ENCODE assay signal across 8 cellular contexts in genomic region chr19:45528744-45529453, GRCh38. TPM values are rescaled to one million over a fixed set of nuclear protein-coding genes. Genes with fewer than 3 reads are reported as not detected.
DNase-seq lines count a peak whose midpoint lies in the region; ATAC-seq lines count a peak whose summit lies in the region.

No MANE protein-coding gene starts in this region.

- H3K9me3 Mint-ChIP-seq in activated CD8-positive, alpha-beta memory T cell treated with anti-CD3 and anti-CD28 coated beads, Interleukin-2, amount 10 ng/mL, durations not matched to agents 7 days and 5 days (ENCODE audit: low read depth) = peaks cover 12% of the 10 kb centered on the region
- H3K9me3 Mint-ChIP-seq in T-cell = peaks cover 0 to 4% (median 0%) of the 10 kb centered on the region in 3 donors

- no peak for DNase-seq in activated CD8-positive, alpha-beta memory T cell treated with anti-CD3 and anti-CD28 coated beads, Interleukin-2, amount 10 ng/mL, durations not matched to agents 7 days and 5 days
- DNase-seq in activated CD8-positive, alpha-beta memory T cell treated with anti-CD3 and anti-CD28 coated beads for 24 hours = no peak
- DNase-seq in T-cell (peak in 6 of 34 experiments; percentile 23 to 35 (median 27)), hippocampal formation (lab: John Stamatoyannopoulos, UW) (peak; percentile 12 to 32), retina (peak; percentile 77), GDM1 (lab: John Stamatoyannopoulos, UW) (no peak), OCI-M1 (lab: John Stamatoyannopoulos, UW) (no peak)

- peaks cover 40% of the 10 kb centered on the region for H3K36me3 Mint-ChIP-seq in activated CD8-positive, alpha-beta memory T cell treated with anti-CD3 and anti-CD28 coated beads, Interleukin-2, amount 10 ng/mL, durations not matched to agents 7 days and 5 days
- peaks cover 6% of the 10 kb centered on the region for H3K36me3 Mint-ChIP-seq in T-cell

- CTCF ChIA-PET in activated CD8-positive, alpha-beta memory T cell treated with anti-CD3 and anti-CD28 coated beads, Interleukin-2, amount 10 ng/mL, durations not matched to agents 7 days and 5 days (lab: Charles Lee) = no interaction called here
- CTCF ChIA-PET in T-cell (lab: Charles Lee) = no interaction called here

- H3K4me3 Mint-ChIP-seq in activated CD8-positive, alpha-beta memory T cell treated with anti-CD3 and anti-CD28 coated beads, Interleukin-2, amount 10 ng/mL, durations not matched to agents 7 days and 5 days = no peak overlapping the region
- H3K4me3 Mint-ChIP-seq in T-cell = peak overlapping the region in 2 of 3 donors; percentile 36 to 62

- POLR2A ChIA-PET in T-cell (lab: Charles Lee) = no interaction called here

- H3K4me1 Mint-ChIP-seq in activated CD8-positive, alpha-beta memory T cell treated with anti-CD3 and anti-CD28 coated beads, Interleukin-2, amount 10 ng/mL, durations not matched to agents 7 days and 5 days = peaks cover 10% of the 10 kb centered on the region
- peaks cover 18 to 21% (median 20%) of the 10 kb centered on the region in 3 donors for H3K4me1 Mint-ChIP-seq in T-cell

- peak; percentile 28 for ATAC-seq in activated CD8-positive, alpha-beta memory T cell treated with anti-CD3 and anti-CD28 coated beads, Interleukin-2, amount 10 ng/mL, durations not matched to agents 7 days and 5 days
- ATAC-seq in T-cell (replicated peaks in 1 of 4) (peak; percentile 54 to 74 (median 56)), GM18867 (IDR thresholded peaks at IDR 0.05; ENCODE audit: unreplicated experiment) (no peak)

- H3K27ac Mint-ChIP-seq in activated CD8-positive, alpha-beta memory T cell treated with anti-CD3 and anti-CD28 coated beads, Interleukin-2, amount 10 ng/mL, durations not matched to agents 7 days and 5 days = peak overlapping the region; percentile 46
- H3K27ac Mint-ChIP-seq in T-cell = no peak overlapping the region

- no peaks in the 10 kb centered on the region for H3K27me3 Mint-ChIP-seq in activated CD8-positive, alpha-beta memory T cell treated with anti-CD3 and anti-CD28 coated beads, Interleukin-2, amount 10 ng/mL, durations not matched to agents 7 days and 5 days
- H3K27me3 Mint-ChIP-seq in T-cell = no peaks in the 10 kb centered on the region

RNA-seq across cellular contexts. Expression of gene VASP, which starts 21.6 kb away (rescaled TPM):
- 100 to 1,000 TPM; 223 to 308 TPM for total RNA-seq in activated CD8-positive, alpha-beta memory T cell treated with anti-CD3 and anti-CD28 coated beads, Interleukin-2, amount 10 ng/mL, durations not matched to agents 7 days and 5 days
- 100 to 1,000 TPM in 3 of 5 donors, 10 to 100 TPM in 2; 77.4 to 113 (median 101) TPM for total RNA-seq in T-cell

RNA-seq across cellular contexts. Expression of gene PPM1N, which starts 30.7 kb away (rescaled TPM):
- total RNA-seq in activated CD8-positive, alpha-beta memory T cell treated with anti-CD3 and anti-CD28 coated beads, Interleukin-2, amount 10 ng/mL, durations not matched to agents 7 days and 5 days = 1 to 10 TPM; 4.3 to 4.5 TPM
- total RNA-seq in T-cell = 10 to 100 TPM in 2 of 5 donors, 1 to 10 TPM in 3; 5.6 to 14.6 (median 10.0) TPM

RNA-seq across cellular contexts. Expression of gene RTN2, which starts 32.1 kb away (rescaled TPM):
- 1 to 10 TPM; 3.1 to 4.3 TPM for total RNA-seq in activated CD8-positive, alpha-beta memory T cell treated with anti-CD3 and anti-CD28 coated beads, Interleukin-2, amount 10 ng/mL, durations not matched to agents 7 days and 5 days
- total RNA-seq in T-cell = 1 to 10 TPM; 1.7 to 2.5 (median 2.2) TPM

RNA-seq across cellular contexts. Expression of gene OPA3, which starts 55.7 kb away (rescaled TPM):
- total RNA-seq in activated CD8-positive, alpha-beta memory T cell treated with anti-CD3 and anti-CD28 coated beads, Interleukin-2, amount 10 ng/mL, durations not matched to agents 7 days and 5 days = 10 to 100 TPM; 13.4 to 16.7 TPM
- 10 to 100 TPM in 2 of 5 donors, 1 to 10 TPM in 3; 7.9 to 11.4 (median 9.6) TPM for total RNA-seq in T-cell

Comparison
In these comparisons a context has a peak if more than half of its experiments do, and no peak if none do; other contexts are left out.
1. DNase-seq: peak in hippocampal formation (2 of 2) and retina (single experiment); none in activated CD8-positive, alpha-beta memory T cell treated with anti-CD3 and anti-CD28 coated beads, Interleukin-2, amount 10 ng/mL, durations not matched to agents 7 days and 5 days (single experiment), activated CD8-positive, alpha-beta memory T cell treated with anti-CD3 and anti-CD28 coated beads for 24 hours (single experiment), GDM1 (single experiment) and OCI-M1 (single experiment).